ENCODE assay signal across 1 cellular context in the genomic region with DNA sequence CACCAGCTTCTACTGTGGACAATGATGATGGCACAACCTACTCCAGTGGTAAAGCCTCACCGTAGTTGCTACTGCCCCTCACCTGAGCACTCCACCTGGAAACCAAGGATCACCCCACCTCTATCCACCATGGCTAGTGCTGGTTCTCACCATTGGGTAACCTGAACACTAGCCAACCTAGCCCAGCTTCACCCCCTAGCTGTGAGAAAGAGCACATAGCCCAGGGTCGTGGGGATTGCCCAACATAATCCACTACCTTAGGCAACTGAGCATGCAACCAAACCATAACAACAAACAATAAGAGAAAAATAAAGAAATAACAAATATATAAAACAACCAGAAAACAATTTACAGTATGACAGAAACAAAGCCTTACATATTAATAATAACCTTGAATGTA.
TF ChIP-seq lines count a peak whose summit lies in the region.

No MANE protein-coding gene starts in this region.

TF ChIP-seq in GM23338, 12 proteins besides CTCF, POLR2A, EP300 and RAD21:
- TF ChIP-seq, protein P1, sequence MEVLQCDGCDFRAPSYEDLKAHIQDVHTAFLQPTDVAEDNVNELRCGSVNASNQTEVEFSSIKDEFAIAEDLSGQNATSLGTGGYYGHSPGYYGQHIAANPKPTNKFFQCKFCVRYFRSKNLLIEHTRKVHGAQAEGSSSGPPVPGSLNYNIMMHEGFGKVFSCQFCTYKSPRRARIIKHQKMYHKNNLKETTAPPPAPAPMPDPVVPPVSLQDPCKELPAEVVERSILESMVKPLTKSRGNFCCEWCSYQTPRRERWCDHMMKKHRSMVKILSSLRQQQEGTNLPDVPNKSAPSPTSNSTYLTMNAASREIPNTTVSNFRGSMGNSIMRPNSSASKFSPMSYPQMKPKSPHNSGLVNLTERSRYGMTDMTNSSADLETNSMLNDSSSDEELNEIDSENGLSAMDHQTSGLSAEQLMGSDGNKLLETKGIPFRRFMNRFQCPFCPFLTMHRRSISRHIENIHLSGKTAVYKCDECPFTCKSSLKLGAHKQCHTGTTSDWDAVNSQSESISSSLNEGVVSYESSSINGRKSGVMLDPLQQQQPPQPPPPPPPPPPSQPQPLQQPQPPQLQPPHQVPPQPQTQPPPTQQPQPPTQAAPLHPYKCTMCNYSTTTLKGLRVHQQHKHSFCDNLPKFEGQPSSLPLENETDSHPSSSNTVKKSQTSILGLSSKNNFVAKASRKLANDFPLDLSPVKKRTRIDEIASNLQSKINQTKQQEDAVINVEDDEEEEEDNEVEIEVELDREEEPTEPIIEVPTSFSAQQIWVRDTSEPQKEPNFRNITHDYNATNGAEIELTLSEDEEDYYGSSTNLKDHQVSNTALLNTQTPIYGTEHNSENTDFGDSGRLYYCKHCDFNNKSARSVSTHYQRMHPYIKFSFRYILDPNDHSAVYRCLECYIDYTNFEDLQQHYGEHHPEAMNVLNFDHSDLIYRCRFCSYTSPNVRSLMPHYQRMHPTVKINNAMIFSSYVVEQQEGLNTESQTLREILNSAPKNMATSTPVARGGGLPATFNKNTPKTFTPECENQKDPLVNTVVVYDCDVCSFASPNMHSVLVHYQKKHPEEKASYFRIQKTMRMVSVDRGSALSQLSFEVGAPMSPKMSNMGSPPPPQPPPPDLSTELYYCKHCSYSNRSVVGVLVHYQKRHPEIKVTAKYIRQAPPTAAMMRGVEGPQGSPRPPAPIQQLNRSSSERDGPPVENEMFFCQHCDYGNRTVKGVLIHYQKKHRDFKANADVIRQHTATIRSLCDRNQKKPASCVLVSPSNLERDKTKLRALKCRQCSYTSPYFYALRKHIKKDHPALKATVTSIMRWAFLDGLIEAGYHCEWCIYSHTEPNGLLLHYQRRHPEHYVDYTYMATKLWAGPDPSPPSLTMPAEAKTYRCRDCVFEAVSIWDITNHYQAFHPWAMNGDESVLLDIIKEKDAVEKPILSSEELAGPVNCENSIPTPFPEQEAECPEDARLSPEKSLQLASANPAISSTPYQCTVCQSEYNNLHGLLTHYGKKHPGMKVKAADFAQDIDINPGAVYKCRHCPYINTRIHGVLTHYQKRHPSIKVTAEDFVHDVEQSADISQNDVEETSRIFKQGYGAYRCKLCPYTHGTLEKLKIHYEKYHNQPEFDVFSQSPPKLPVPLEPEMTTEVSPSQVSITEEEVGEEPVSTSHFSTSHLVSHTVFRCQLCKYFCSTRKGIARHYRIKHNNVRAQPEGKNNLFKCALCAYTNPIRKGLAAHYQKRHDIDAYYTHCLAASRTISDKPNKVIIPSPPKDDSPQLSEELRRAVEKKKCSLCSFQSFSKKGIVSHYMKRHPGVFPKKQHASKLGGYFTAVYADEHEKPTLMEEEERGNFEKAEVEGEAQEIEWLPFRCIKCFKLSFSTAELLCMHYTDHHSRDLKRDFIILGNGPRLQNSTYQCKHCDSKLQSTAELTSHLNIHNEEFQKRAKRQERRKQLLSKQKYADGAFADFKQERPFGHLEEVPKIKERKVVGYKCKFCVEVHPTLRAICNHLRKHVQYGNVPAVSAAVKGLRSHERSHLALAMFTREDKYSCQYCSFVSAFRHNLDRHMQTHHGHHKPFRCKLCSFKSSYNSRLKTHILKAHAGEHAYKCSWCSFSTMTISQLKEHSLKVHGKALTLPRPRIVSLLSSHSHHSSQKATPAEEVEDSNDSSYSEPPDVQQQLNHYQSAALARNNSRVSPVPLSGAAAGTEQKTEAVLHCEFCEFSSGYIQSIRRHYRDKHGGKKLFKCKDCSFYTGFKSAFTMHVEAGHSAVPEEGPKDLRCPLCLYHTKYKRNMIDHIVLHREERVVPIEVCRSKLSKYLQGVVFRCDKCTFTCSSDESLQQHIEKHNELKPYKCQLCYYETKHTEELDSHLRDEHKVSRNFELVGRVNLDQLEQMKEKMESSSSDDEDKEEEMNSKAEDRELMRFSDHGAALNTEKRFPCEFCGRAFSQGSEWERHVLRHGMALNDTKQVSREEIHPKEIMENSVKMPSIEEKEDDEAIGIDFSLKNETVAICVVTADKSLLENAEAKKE (CRISPR knock-in tag; IDR thresholded peaks at IDR 0.05) = no peak
- TF ChIP-seq EZH2 (IDR thresholded peaks at IDR 0.05; ENCODE audit: low read depth, unreplicated experiment) (no peak), STAT1 (IDR thresholded peaks at IDR 0.05; ENCODE audit: unreplicated experiment) (no peak), NANOG (IDR thresholded peaks at IDR 0.05; ENCODE audit: borderline replicate concordance) (no peak)
